22 cellular contexts compared by ENCODE assay signal in the genomic region with DNA sequence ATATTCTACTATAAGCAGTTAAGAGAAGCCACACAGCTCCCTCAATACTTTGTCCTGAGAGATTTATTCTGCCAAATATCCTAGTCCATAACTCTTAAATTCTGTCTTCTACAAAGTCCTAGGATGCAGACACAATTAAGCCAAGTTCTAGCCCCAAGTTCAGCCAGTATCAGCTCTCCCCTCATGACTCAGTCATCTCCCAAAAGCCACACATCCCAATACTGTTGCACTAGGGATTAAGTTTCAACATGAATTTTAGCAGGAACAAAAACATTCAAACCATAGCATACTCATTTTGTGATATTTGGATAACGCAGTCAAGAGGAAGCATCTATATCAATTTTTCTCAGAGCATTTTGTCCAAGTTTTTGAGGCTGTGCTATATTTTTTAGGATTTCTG.
"Had no signal": no experiment of that assay in that cellular context is flagged by ENCODE, and none has a peak within 500 bp of the region (broad histone marks: within the 10 kb centered on the region; RNA-seq: fewer than 3 reads in every experiment).

No MANE protein-coding gene starts in this region.

- H3K27ac Mint-ChIP-seq: immature natural killer cell, memory B cell, mesothelial cell of epicardium, nephron progenitor cell had no signal

- H3K4me3 Mint-ChIP-seq: immature natural killer cell, memory B cell, mesothelial cell of epicardium, nephron progenitor cell had no signal

- H3K9me3 Mint-ChIP-seq: memory B cell, nephron progenitor cell had no signal

- ATAC-seq: esophagus mucosa; foreskin keratinocyte; left cardiac atrium; stimulated activated naive CD8-positive, alpha-beta T cell treated with anti-CD3 and anti-CD28 coated beads, Interleukin-15, Interleukin-2, amounts not matched to agents 100 U/mL and 50 U/mL, for 24 hours; upper lobe of right lung had no signal

- H3K4me1 Mint-ChIP-seq: immature natural killer cell, memory B cell, nephron progenitor cell had no signal

- H3K27ac ChIP-seq: foreskin keratinocyte, left ventricle myocardium inferior, lower lobe of right lung, neutrophil, sigmoid colon, tibial artery, upper lobe of right lung, vagina had no signal

- H3K27me3 ChIP-seq: foreskin keratinocyte, neutrophil, sigmoid colon, tibial artery, upper lobe of right lung, vagina had no signal

- H3K4me3 ChIP-seq: left ventricle myocardium inferior, lower lobe of right lung, sigmoid colon, tibial artery, upper lobe of right lung, vagina had no signal

- DNase-seq: cerebellar nuclear complex; cortex of kidney; effector memory CD4-positive, alpha-beta T cell; immature natural killer cell; kidney; left cardiac atrium; left ventricle myocardium inferior; lower lobe of right lung; nephron progenitor cell; sigmoid colon; small intestine; stimulated activated CD4-positive, alpha-beta T cell treated with anti-CD3 and anti-CD28 coated beads, Interleukin-2, amount 100 ng/mL, for 48 hours; stimulated activated naive CD8-positive, alpha-beta T cell treated with anti-CD3 and anti-CD28 coated beads, Interleukin-15, Interleukin-2, amounts not matched to agents 100 U/mL and 50 U/mL, for 24 hours; tibial artery; upper lobe of right lung had no signal

- FAIRE-seq: endometrium, kidney, small intestine had no signal

- H3K36me3 Mint-ChIP-seq: immature natural killer cell, memory B cell, mesothelial cell of epicardium had no signal

- H3K4me1 ChIP-seq: foreskin keratinocyte, left ventricle myocardium inferior, lower lobe of right lung, sigmoid colon, tibial artery, upper lobe of right lung, vagina had no signal

- H3K36me3 ChIP-seq: left ventricle myocardium inferior, lower lobe of right lung, neutrophil, sigmoid colon, tibial artery, upper lobe of right lung, vagina had no signal

- H3K9me3 ChIP-seq: left ventricle myocardium inferior, lower lobe of right lung, neutrophil, sigmoid colon, tibial artery, upper lobe of right lung, vagina had no signal
